2 cellular contexts compared by ENCODE assay signal in genomic region chr3:62439978-62440377, GRCh38.
TF ChIP-seq lines count a peak whose summit lies in the region.

No MANE protein-coding gene starts in this region.

TF ChIP-seq in GM23338, 12 proteins besides CTCF, POLR2A, EP300 and RAD21:
- TF ChIP-seq REST (IDR thresholded peaks at IDR 0.05; ENCODE audit: unreplicated experiment) (no peak), EZH2phosphoT487 (IDR thresholded peaks at IDR 0.05; ENCODE audit: unreplicated experiment) (no peak), ZNF462 (CRISPR knock-in tag; IDR thresholded peaks at IDR 0.05) (no peak), NANOG (IDR thresholded peaks at IDR 0.05; ENCODE audit: borderline replicate concordance) (no peak), JUNB (IDR thresholded peaks at IDR 0.05; ENCODE audit: unreplicated experiment) (no peak), ETS1 (IDR thresholded peaks at IDR 0.05) (no peak), EZH2 (IDR thresholded peaks at IDR 0.05; ENCODE audit: low read depth, unreplicated experiment) (no peak), CREB1 (CRISPR knock-in tag; IDR thresholded peaks at IDR 0.05; ENCODE audit: low read depth) (no peak), ZNF114 (CRISPR knock-in tag; IDR thresholded peaks at IDR 0.05) (no peak), POLR2AphosphoS5 (IDR thresholded peaks at IDR 0.05; ENCODE audit: low read depth) (no peak), ZNF331 (CRISPR knock-in tag; IDR thresholded peaks at IDR 0.05; ENCODE audit: low read depth) (no peak)

TF ChIP-seq in K562, 482 proteins besides CTCF, POLR2A, EP300 and RAD21 (continues in another document):
- TF ChIP-seq ZNF407 (IDR thresholded peaks at IDR 0.05; ENCODE audit: low read depth) (no peak), KDM5B (IDR thresholded peaks at IDR 0.05; ENCODE audit: insufficient replicate concordance, low read depth, low read length) (no peak), ZNF282 (CRISPR knock-in tag; IDR thresholded peaks at IDR 0.05) (no peak), EHMT2 (IDR thresholded peaks at IDR 0.05) (no peak), MAX (CRISPR knock-in tag; IDR thresholded peaks at IDR 0.05) (no peak), MAFK (IDR thresholded peaks at IDR 0.05; ENCODE audit: low read length) (peak; percentile 31; the same call in 1 of the 2 replicates), ZNF316 (IDR thresholded peaks at IDR 0.05) (peak; percentile 67), SIN3B (IDR thresholded peaks at IDR 0.05; ENCODE audit: low read depth) (no peak), ZNF717 (CRISPR knock-in tag; IDR thresholded peaks at IDR 0.05) (no peak), C11orf30 (IDR thresholded peaks at IDR 0.05; ENCODE audit: low read depth) (0 out of 2 replicates have a peak, but pooled peaks have one; percentile 15), RAD51 (IDR thresholded peaks at IDR 0.05; ENCODE audit: borderline replicate concordance, low read depth) (no peak), CSDE1 (IDR thresholded peaks at IDR 0.05) (no peak), NFXL1 (CRISPR knock-in tag; IDR thresholded peaks at IDR 0.05) (no peak), U2AF2 (optimal IDR thresholded peaks at IDR 0.05; ENCODE audit: low read depth, low read length) (no peak), MGA (IDR thresholded peaks at IDR 0.05) (no peak), ZBTB9 (CRISPR knock-in tag; IDR thresholded peaks at IDR 0.05) (no peak), CHAMP1 (IDR thresholded peaks at IDR 0.05) (no peak), POLR2B (IDR thresholded peaks at IDR 0.05; ENCODE audit: low read depth, partially characterized antibody) (no peak), MAFF (IDR thresholded peaks at IDR 0.05; ENCODE audit: low read length) (peak; percentile 38; the same call in 1 of the 2 replicates), ZNF347 (CRISPR knock-in tag; IDR thresholded peaks at IDR 0.05; ENCODE audit: low read depth) (no peak), KDM4B (IDR thresholded peaks at IDR 0.05; ENCODE audit: borderline replicate concordance in 2 of 2, low read depth in 1 of 2) (no peak), ZNF507 (tag; conservative IDR thresholded peaks at IDR 0.05) (no peak), MECOM (CRISPR knock-in tag; IDR thresholded peaks at IDR 0.05) (no peak), NBN (IDR thresholded peaks at IDR 0.05; ENCODE audit: low read depth) (no peak), PHF20 (IDR thresholded peaks at IDR 0.05; ENCODE audit: partially characterized antibody) (no peak), CBX1 (IDR thresholded peaks at IDR 0.05; ENCODE audit: low read depth) (no peak), TFAM (CRISPR knock-in tag; conservative IDR thresholded peaks at IDR 0.05) (no peak), ZC3H11A (IDR thresholded peaks at IDR 0.05; ENCODE audit: low read depth, low read length) (no peak), HMGN3 (IDR thresholded peaks at IDR 0.05; ENCODE audit: borderline replicate concordance, extremely low read depth, insufficient read length, low read depth, low read length) (no peak), JUN (IDR thresholded peaks at IDR 0.05; ENCODE audit: borderline replicate concordance, low read depth, low read length) (no peak), JUN (CRISPR knock-in tag; IDR thresholded peaks at IDR 0.05; ENCODE audit: borderline replicate concordance) (no peak), KAT7 (CRISPR knock-in tag; IDR thresholded peaks at IDR 0.05; ENCODE audit: borderline replicate concordance) (no peak), L3MBTL2 (IDR thresholded peaks at IDR 0.05) (no peak), PPARD (CRISPR knock-in tag; IDR thresholded peaks at IDR 0.05) (no peak), HMG20A (CRISPR knock-in tag; conservative IDR thresholded peaks at IDR 0.05) (no peak), XRCC3 (IDR thresholded peaks at IDR 0.05) (no peak)
